In the genomic region with DNA sequence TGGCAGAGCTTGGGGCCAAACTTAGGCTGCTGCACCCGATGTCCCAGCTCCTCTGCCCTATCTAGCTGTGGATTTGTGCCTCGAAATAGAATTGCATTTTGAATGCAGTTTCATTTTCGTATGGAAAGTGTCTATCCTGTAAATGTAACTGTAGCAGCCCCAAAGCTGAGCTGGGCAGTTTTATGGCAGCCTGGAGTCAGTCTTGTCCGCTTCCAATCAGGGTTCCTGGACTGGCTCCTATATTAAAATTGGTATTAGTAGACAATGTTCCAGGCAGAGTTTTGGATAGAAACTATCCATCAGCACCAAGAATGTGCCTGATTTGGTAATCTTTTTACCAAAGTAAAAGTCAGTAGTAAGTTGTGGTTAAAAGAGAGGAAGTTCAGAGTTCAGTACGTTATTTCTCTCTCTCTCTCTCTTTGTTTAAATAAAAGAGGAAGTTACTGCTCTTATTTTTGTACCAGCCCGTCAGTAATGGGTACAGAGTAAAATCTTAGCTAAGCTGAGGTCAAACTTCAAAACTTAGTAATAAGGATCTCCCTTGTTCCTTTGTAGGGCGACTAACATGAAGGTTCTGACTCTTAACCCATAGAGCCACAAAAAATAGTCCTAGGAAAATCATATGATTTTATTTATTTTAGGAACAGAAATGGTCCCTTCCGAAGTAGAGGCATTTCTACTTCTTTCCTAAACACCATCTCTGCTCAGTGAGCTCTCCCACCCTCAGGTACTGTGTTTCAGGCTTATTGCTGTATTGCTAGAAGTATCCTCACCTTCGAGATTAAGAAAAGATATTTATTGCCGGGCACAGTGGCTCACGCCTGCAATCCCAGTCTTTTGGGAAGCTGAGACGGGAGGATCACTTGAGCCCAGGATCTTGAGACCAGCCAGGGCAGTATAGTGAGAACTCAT, we compare ENCODE assay signal across 8 cellular contexts. TPM values are rescaled to one million over a fixed set of nuclear protein-coding genes. Genes with fewer than 3 reads are reported as not detected.
DNase-seq lines count a peak whose midpoint lies in the region; ATAC-seq and TF ChIP-seq lines count a peak whose summit lies in the region.

No MANE protein-coding gene starts in this region.

- H3K27me3 ChIP-seq in right cardiac atrium (ENCODE audit: control insufficient read depth, insufficient read depth) (no peaks in the 10 kb centered on the region), testis (no peaks in the 10 kb centered on the region)

- TF ChIP-seq CTCF in testis (IDR thresholded peaks at IDR 0.05), result no peak

- H3K27ac ChIP-seq in right cardiac atrium (ENCODE audit: low read length), result no peak overlapping the region
- H3K27ac ChIP-seq in testis, result no peak overlapping the region

- H3K4me1 ChIP-seq in right cardiac atrium (ENCODE audit: control insufficient read depth, insufficient read depth, low read length), result no peaks in the 10 kb centered on the region
- peaks cover 12% of the 10 kb centered on the region for H3K4me1 ChIP-seq in testis

- ATAC-seq in GM18517 (IDR thresholded peaks at IDR 0.05; ENCODE audit: unreplicated experiment) (peak; percentile 85), HG02571 (IDR thresholded peaks at IDR 0.05; ENCODE audit: unreplicated experiment) (peak; percentile 63), right cardiac atrium (peak; percentile 33 to 43)

- H3K9me3 ChIP-seq in right cardiac atrium (ENCODE audit: control insufficient read depth, low read length) (no peaks in the 10 kb centered on the region), testis (no peaks in the 10 kb centered on the region)

- H3K36me3 ChIP-seq in testis (ENCODE audit: low read depth, missing control alignments), result no peaks in the 10 kb centered on the region

- H3K4me3 ChIP-seq in right cardiac atrium (ENCODE audit: low read length), result no peak overlapping the region
- H3K4me3 ChIP-seq in testis, result no peak overlapping the region

- WGBS in right cardiac atrium, result 51% methylated on average over 12 of the region's 12 CpGs
- WGBS in testis, 2 donors, result 54 to 61% methylated on average over 12 of the region's 12 CpGs

- peak; percentile 97 for DNase-seq in MV-4-11 (lab: John Stamatoyannopoulos, UW)
- DNase-seq in right cardiac atrium, result no peak
- no peak for DNase-seq in Ammon's horn (ENCODE audit: low spot score)
- DNase-seq in testis, result no peak
- no peak for DNase-seq in stimulated activated CD4-positive, alpha-beta T cell treated with anti-CD3 and anti-CD28 coated beads, Interleukin-4, amount 100 ng/mL, for 4 hours
- DNase-seq in HK-2 (ENCODE audit: unreplicated experiment), result no peak

- TF ChIP-seq POLR2A in testis (IDR thresholded peaks at IDR 0.05), result no peak

- intact Hi-C loops in right cardiac atrium (cut with DNase I), result no loop called here
- intact Hi-C loops in testis (cut with DNase I; ENCODE audit: low total_unique reads), result no loop called here

RNA-seq across cellular contexts. Expression of a gene that starts 28.0 kb away (rescaled TPM):
- total RNA-seq in right cardiac atrium (1 to 10 TPM; 2.8 to 4.1 (median 3.7) TPM), testis (10 to 100 TPM; 26.6 to 49.7 TPM)
- polyA plus RNA-seq in right cardiac atrium (0.41 TPM), testis (ENCODE audit: insufficient read depth, low read depth, low replicate concordance) (25.5 TPM)

Comparison
In these comparisons a context has a peak if more than half of its experiments do, and no peak if none do; other contexts are left out.
1. RNA of a gene that starts 28.0 kb away (total RNA-seq): 26.6 to 49.7 TPM in testis; 2.8 to 4.1 TPM in right cardiac atrium; every median in the first group is over 4 times any median in the second.
2. Peak in every context shown above with its lines, with median percentiles within 50 percentile points of each other: ATAC-seq.